Comparison of ENCODE assay signal across 8 cellular contexts in the genomic region with DNA sequence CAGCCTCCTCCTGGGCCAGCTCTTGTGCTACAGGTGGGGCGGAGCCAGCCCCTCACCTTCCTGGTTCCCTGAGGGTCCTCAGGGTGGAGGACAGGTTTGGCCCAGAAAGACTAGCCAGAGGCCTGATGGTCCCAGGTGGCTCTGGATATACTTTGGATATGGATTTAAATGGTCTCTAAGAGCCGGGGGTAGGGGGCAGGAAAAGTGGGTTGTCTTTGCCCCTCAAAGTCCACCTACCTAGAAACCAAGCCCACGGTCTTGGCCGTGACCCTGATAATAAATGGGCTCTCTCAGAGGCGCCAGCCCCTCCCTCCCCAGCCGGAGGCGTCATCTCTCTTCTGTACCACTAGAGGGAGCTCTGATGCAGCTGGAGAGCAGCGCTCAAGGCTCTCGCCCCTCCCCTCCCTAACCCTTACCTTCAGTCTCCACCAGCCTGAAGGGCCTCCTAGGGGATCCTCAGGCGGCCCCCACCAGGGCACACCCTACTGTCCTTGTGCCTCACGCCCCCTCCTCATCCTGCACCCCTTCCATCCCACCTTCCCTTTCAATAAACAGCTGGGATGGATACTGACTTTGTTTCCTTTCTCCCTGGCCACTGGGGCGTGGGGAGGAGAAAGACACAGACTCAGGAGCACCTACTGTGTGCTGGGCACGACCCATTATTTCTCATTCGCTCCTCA. TPM values are rescaled to one million over a fixed set of nuclear protein-coding genes. Genes with fewer than 3 reads are reported as not detected.
DNase-seq lines count a peak whose midpoint lies in the region; ATAC-seq and TF ChIP-seq lines count a peak whose summit lies in the region.

No MANE protein-coding gene starts in this region.

- H3K9ac ChIP-seq in colonic mucosa (ENCODE audit: low read depth in 2 of 2, low read length in 2 of 2): no peak overlapping the region

- H3K27ac ChIP-seq in colonic mucosa: no peak overlapping the region

- no peaks in the 10 kb centered on the region for H3K36me3 ChIP-seq in colonic mucosa

- no peaks in the 10 kb centered on the region for H3K9me3 Mint-ChIP-seq in activated CD4-positive, alpha-beta T cell treated with anti-CD3 and anti-CD28 coated beads for 36 hours (ENCODE audit: low read depth)

- intact Hi-C loops in activated CD4-positive, alpha-beta T cell treated with anti-CD3 and anti-CD28 coated beads for 36 hours (cut with DNase I, micrococcal nuclease): loop anchor here (1.0 to 5.0 kb wide), 7 partner anchors 52 to 374 kb away; no protein-coding TSS in a partner anchor
- intact Hi-C loops in colonic mucosa (cut with DNase I): loop anchor here (5.0 to 10.0 kb wide), 4 partner anchors 78 to 380 kb away; no protein-coding TSS in a partner anchor
- intact Hi-C loops in lower leg skin (cut with DNase I; ENCODE audit: low total_unique reads): loop anchor here (5.0 kb wide), 1 partner anchor 128 kb away; no protein-coding TSS in a partner anchor

- WGBS in lower leg skin, 2 donors: 14 to 15% methylated on average over 14 of the region's 14 CpGs

- no peaks in the 10 kb centered on the region for H3K36me3 Mint-ChIP-seq in activated CD4-positive, alpha-beta T cell treated with anti-CD3 and anti-CD28 coated beads for 36 hours (ENCODE audit: low read depth)

- H3K4me1 Mint-ChIP-seq in activated CD4-positive, alpha-beta T cell treated with anti-CD3 and anti-CD28 coated beads for 36 hours: peaks cover 3% of the 10 kb centered on the region

- ATAC-seq in GM19025 (IDR thresholded peaks at IDR 0.05; ENCODE audit: low read depth, unreplicated experiment) (peak; percentile 86), HG03280 (IDR thresholded peaks at IDR 0.05; ENCODE audit: unreplicated experiment) (peak; percentile 95)
- peak; percentile 99 for ATAC-seq in activated CD4-positive, alpha-beta T cell treated with anti-CD3 and anti-CD28 coated beads for 36 hours

- H3K4me1 ChIP-seq in colonic mucosa: no peaks in the 10 kb centered on the region

- no peaks in the 10 kb centered on the region for H3K27me3 ChIP-seq in colonic mucosa

- POLR2A ChIA-PET in activated CD4-positive, alpha-beta T cell treated with anti-CD3 and anti-CD28 coated beads for 36 hours (lab: Charles Lee): no interaction called here

- peak; percentile 90 for TF ChIP-seq CTCF in AG09319 (IDR thresholded peaks at IDR 0.05; ENCODE audit: low read depth, low read length)
- peak; percentile 89 for TF ChIP-seq CTCF in colonic mucosa (IDR thresholded peaks at IDR 0.05)
- peak in 1 of 3 donors; percentile 74 for TF ChIP-seq CTCF in lower leg skin (IDR thresholded peaks at IDR 0.05)

- H3K27me3 Mint-ChIP-seq in activated CD4-positive, alpha-beta T cell treated with anti-CD3 and anti-CD28 coated beads for 36 hours: no peaks in the 10 kb centered on the region

- H3K4me3 Mint-ChIP-seq in activated CD4-positive, alpha-beta T cell treated with anti-CD3 and anti-CD28 coated beads for 36 hours: no peak overlapping the region

- TF ChIP-seq POLR2A in lower leg skin (IDR thresholded peaks at IDR 0.05): no peak

- H3K4me3 ChIP-seq in colonic mucosa: no peak overlapping the region
- no peak overlapping the region for H3K4me3 ChIP-seq in lower leg skin (ENCODE audit: low read depth, poor library complexity, severe bottlenecking)

- no peak for DNase-seq in AG09319 (ENCODE audit: extremely low read depth, low read depth)
- DNase-seq in NCI-H510A treated with DMSO at 0.1 percent for 48 hours (lab: John Stamatoyannopoulos, UW): peak; percentile 76
- peak; percentile 86 for DNase-seq in activated CD4-positive, alpha-beta T cell treated with anti-CD3 and anti-CD28 coated beads for 36 hours
- peak; percentile 77 for DNase-seq in colonic mucosa
- peak; percentile 60 to 95 for DNase-seq in lower leg skin (ENCODE audit: low spot score in 2 of 2)
- DNase-seq in stimulated activated CD8-positive, alpha-beta memory T cell treated with anti-CD3 and anti-CD28 coated beads, Interleukin-12 subunit alpha, Interleukin-12 subunit beta, amount 100 ng/mL, for 24 hours (ENCODE audit: extremely low read depth): peak; percentile 48

- H3K27ac Mint-ChIP-seq in activated CD4-positive, alpha-beta T cell treated with anti-CD3 and anti-CD28 coated beads for 36 hours: no peak overlapping the region

- CTCF ChIA-PET in activated CD4-positive, alpha-beta T cell treated with anti-CD3 and anti-CD28 coated beads for 36 hours (lab: Charles Lee): interaction anchor here (0.6 to 3.3 kb wide), 19 partner anchors 9 to 353 kb away, joined by 3 to 24 read pairs (median 3); no protein-coding TSS in a partner anchor

- no peaks in the 10 kb centered on the region for H3K9me3 ChIP-seq in colonic mucosa

RNA-seq across cellular contexts. Expression of gene NRSN2, which starts 7.5 kb away (rescaled TPM):
- total RNA-seq in activated CD4-positive, alpha-beta T cell treated with anti-CD3 and anti-CD28 coated beads for 36 hours: 1 to 10 TPM; 5.2 to 7.5 TPM
- total RNA-seq in colonic mucosa (10 to 100 TPM; 11.2 to 18.3 TPM), lower leg skin (10 to 100 TPM in 2 of 4 donors, 1 to 10 TPM in 2; 4.4 to 16.6 (median 9.9) TPM)

RNA-seq across cellular contexts. Expression of gene TRIB3, which starts 26.1 kb away (rescaled TPM):
- total RNA-seq in activated CD4-positive, alpha-beta T cell treated with anti-CD3 and anti-CD28 coated beads for 36 hours: 10 to 100 TPM; 60.9 to 63.0 TPM
- total RNA-seq in colonic mucosa: 10 to 100 TPM; 13.5 to 48.5 TPM
- 10 to 100 TPM; 20.6 to 35.2 (median 27.5) TPM for total RNA-seq in lower leg skin

RNA-seq across cellular contexts. Expression of gene SOX12, which starts 29.1 kb away (rescaled TPM):
- 1 to 10 TPM; 8.1 to 8.5 TPM for total RNA-seq in activated CD4-positive, alpha-beta T cell treated with anti-CD3 and anti-CD28 coated beads for 36 hours
- total RNA-seq in colonic mucosa (1 to 10 TPM; 5.0 to 7.5 TPM), lower leg skin (1 to 10 TPM; 4.7 to 9.9 (median 5.4) TPM)

RNA-seq across cellular contexts. Expression of gene RBCK1, which starts 53.7 kb away (rescaled TPM):
- 100 to 1,000 TPM; 130 to 149 TPM for total RNA-seq in activated CD4-positive, alpha-beta T cell treated with anti-CD3 and anti-CD28 coated beads for 36 hours
- total RNA-seq in colonic mucosa: 100 to 1,000 TPM; 134 to 169 TPM
- 10 to 100 TPM; 65.2 to 90.1 (median 77.1) TPM for total RNA-seq in lower leg skin

RNA-seq across cellular contexts. Expression of gene ZCCHC3, which starts 57.1 kb away (rescaled TPM):
- 10 to 100 TPM; 15.6 to 16.4 TPM for total RNA-seq in activated CD4-positive, alpha-beta T cell treated with anti-CD3 and anti-CD28 coated beads for 36 hours
- total RNA-seq in colonic mucosa (10 to 100 TPM; 13.7 to 15.6 TPM), lower leg skin (10 to 100 TPM in 1 of 4 donors, 1 to 10 TPM in 3; 7.3 to 10.8 (median 9.2) TPM)
